18 cellular contexts compared by ENCODE assay signal in genomic region chr4:150316332-150317205, GRCh38.
A peak's percentile ranks its signal among the peaks of the same experiment; 100 is the strongest.
DNase-seq lines count a peak whose midpoint lies in the region; ATAC-seq and TF ChIP-seq lines count a peak whose summit lies in the region.
"Had no signal": no experiment of that assay in that cellular context is flagged by ENCODE, and none has a peak within 500 bp of the region (broad histone marks: within the 10 kb centered on the region; RNA-seq: fewer than 3 reads in every experiment).

No MANE protein-coding gene starts in this region.

- no peak overlapping the region for H3K27ac ChIP-seq in coronary artery
- H3K27ac ChIP-seq: cardiac muscle cell had no signal

- no peak overlapping the region for H3K4me3 ChIP-seq in coronary artery
- H3K4me3 ChIP-seq: cardiac muscle cell had no signal

- H3K4me1 Mint-ChIP-seq in chondrocyte (ENCODE audit: low read depth) (peaks cover 20% of the 10 kb centered on the region), osteocyte (ENCODE audit: unreplicated experiment) (peaks cover 8% of the 10 kb centered on the region)
- H3K4me1 Mint-ChIP-seq: activated naive CD4-positive, alpha-beta T cell treated with anti-CD3 and anti-CD28 coated beads, Interleukin-2, amount 50 U/mL, for 24 hours had no signal

- ATAC-seq in HG02973 (IDR thresholded peaks at IDR 0.05; ENCODE audit: unreplicated experiment): no peak
- ATAC-seq: left ventricle myocardium superior had no signal

- TF ChIP-seq CTCF in chondrocyte (IDR thresholded peaks at IDR 0.05) (no peak), coronary artery (IDR thresholded peaks at IDR 0.05) (no peak), osteocyte (IDR thresholded peaks at IDR 0.05) (no peak)

- CTCF ChIA-PET in HEK293T (lab: Yijun Ruan, JAX): no interaction called here

- H3K27me3 Mint-ChIP-seq in chondrocyte (ENCODE audit: low read depth) (no peaks in the 10 kb centered on the region), osteocyte (ENCODE audit: unreplicated experiment) (no peaks in the 10 kb centered on the region)
- H3K27me3 Mint-ChIP-seq: activated naive CD4-positive, alpha-beta T cell treated with anti-CD3 and anti-CD28 coated beads, Interleukin-2, amount 50 U/mL, for 24 hours; stimulated activated naive CD8-positive, alpha-beta T cell treated with anti-CD3 and anti-CD28 coated beads, Interleukin-15, Interleukin-2, amounts not matched to agents 100 ng/mL and 50 ng/mL, for 24 hours had no signal

- in situ Hi-C loops in ACHN (cut with HindIII; ENCODE audit: low pct_ligation_motif_present, low pct_unique_long_range_greater_than_20kb, low sequenced_read_pairs): no loop called here

- H3K36me3 Mint-ChIP-seq in chondrocyte (ENCODE audit: low read depth): peaks cover 3% of the 10 kb centered on the region
- peaks cover 13% of the 10 kb centered on the region for H3K36me3 Mint-ChIP-seq in osteocyte (ENCODE audit: unreplicated experiment)

- peaks cover 2% of the 10 kb centered on the region for H3K9me3 Mint-ChIP-seq in chondrocyte (ENCODE audit: low read depth)
- H3K9me3 Mint-ChIP-seq in osteocyte (ENCODE audit: unreplicated experiment): no peaks in the 10 kb centered on the region
- H3K9me3 Mint-ChIP-seq: activated naive CD4-positive, alpha-beta T cell treated with anti-CD3 and anti-CD28 coated beads, Interleukin-2, amount 50 U/mL, for 24 hours; stimulated activated naive CD8-positive, alpha-beta T cell treated with anti-CD3 and anti-CD28 coated beads, Interleukin-15, Interleukin-2, amounts not matched to agents 100 ng/mL and 50 ng/mL, for 24 hours had no signal

- H3K4me3 Mint-ChIP-seq in chondrocyte (ENCODE audit: unreplicated experiment) (peak overlapping the region; percentile 44), osteocyte (ENCODE audit: unreplicated experiment) (no peak overlapping the region)
- H3K4me3 Mint-ChIP-seq: activated naive CD4-positive, alpha-beta T cell treated with anti-CD3 and anti-CD28 coated beads, Interleukin-2, amount 50 U/mL, for 24 hours; stimulated activated naive CD8-positive, alpha-beta T cell treated with anti-CD3 and anti-CD28 coated beads, Interleukin-15, Interleukin-2, amounts not matched to agents 100 ng/mL and 50 ng/mL, for 24 hours had no signal

- POLR2A ChIA-PET in HEK293T (lab: Yijun Ruan, JAX): no interaction called here

- peak; percentile 9 for DNase-seq in ACHN
- DNase-seq in GM03348 (ENCODE audit: low spot score): peak; percentile 20
- peak; percentile 3 for DNase-seq in NCI-H69 (lab: John Stamatoyannopoulos, UW)
- DNase-seq in chondrocyte (ENCODE audit: low spot score): no peak
- no peak for DNase-seq in coronary artery (ENCODE audit: low spot score)
- DNase-seq in HEK293T (ENCODE audit: extremely low spot score): no peak
- DNase-seq in osteocyte (ENCODE audit: extremely low spot score, unreplicated experiment): no peak
- DNase-seq: activated CD8-positive, alpha-beta memory T cell treated with anti-CD3 and anti-CD28 coated beads, Interleukin-2, amount 50 U/mL, for 4 hours; effector CD8-positive, alpha-beta T cell; foreskin melanocyte; left ventricle myocardium superior; NCI-H2029 treated with DMSO at 0.1 percent for 48 hours; posterior cingulate gyrus; T-helper 2 cell had no signal

- H3K27ac Mint-ChIP-seq in chondrocyte (ENCODE audit: unreplicated experiment) (peak overlapping the region; percentile 87), osteocyte (ENCODE audit: unreplicated experiment) (no peak overlapping the region)
- H3K27ac Mint-ChIP-seq: activated naive CD4-positive, alpha-beta T cell treated with anti-CD3 and anti-CD28 coated beads, Interleukin-2, amount 50 U/mL, for 24 hours; stimulated activated naive CD8-positive, alpha-beta T cell treated with anti-CD3 and anti-CD28 coated beads, Interleukin-15, Interleukin-2, amounts not matched to agents 100 ng/mL and 50 ng/mL, for 24 hours had no signal

TF ChIP-seq in HEK293T, 16 proteins besides CTCF, POLR2A, EP300 and RAD21:
- TF ChIP-seq ZNF384 (IDR thresholded peaks at IDR 0.05) (no peak), TARDBP (IDR thresholded peaks at IDR 0.05) (no peak), SUZ12 (IDR thresholded peaks at IDR 0.05) (no peak), FOXA1 (IDR thresholded peaks at IDR 0.05) (no peak), ELF4 (IDR thresholded peaks at IDR 0.05) (no peak), NFRKB (IDR thresholded peaks at IDR 0.05) (no peak), PKNOX1 (IDR thresholded peaks at IDR 0.05) (no peak), LEF1 (IDR thresholded peaks at IDR 0.05; ENCODE audit: borderline replicate concordance) (no peak), ARNT (IDR thresholded peaks at IDR 0.05) (no peak), FOXK2 (IDR thresholded peaks at IDR 0.05) (no peak), HDGF (IDR thresholded peaks at IDR 0.05; ENCODE audit: borderline replicate concordance) (no peak), CTBP1 (IDR thresholded peaks at IDR 0.05; ENCODE audit: borderline replicate concordance) (no peak)

Comparison
In these comparisons a context has a peak if more than half of its experiments do, and no peak if none do; other contexts are left out.
1. DNase-seq: peak in ACHN (single experiment), GM03348 (single experiment) and NCI-H69 (single experiment); none in chondrocyte (single experiment), coronary artery (single experiment), HEK293T (single experiment) and osteocyte (single experiment).